In the genomic region with DNA sequence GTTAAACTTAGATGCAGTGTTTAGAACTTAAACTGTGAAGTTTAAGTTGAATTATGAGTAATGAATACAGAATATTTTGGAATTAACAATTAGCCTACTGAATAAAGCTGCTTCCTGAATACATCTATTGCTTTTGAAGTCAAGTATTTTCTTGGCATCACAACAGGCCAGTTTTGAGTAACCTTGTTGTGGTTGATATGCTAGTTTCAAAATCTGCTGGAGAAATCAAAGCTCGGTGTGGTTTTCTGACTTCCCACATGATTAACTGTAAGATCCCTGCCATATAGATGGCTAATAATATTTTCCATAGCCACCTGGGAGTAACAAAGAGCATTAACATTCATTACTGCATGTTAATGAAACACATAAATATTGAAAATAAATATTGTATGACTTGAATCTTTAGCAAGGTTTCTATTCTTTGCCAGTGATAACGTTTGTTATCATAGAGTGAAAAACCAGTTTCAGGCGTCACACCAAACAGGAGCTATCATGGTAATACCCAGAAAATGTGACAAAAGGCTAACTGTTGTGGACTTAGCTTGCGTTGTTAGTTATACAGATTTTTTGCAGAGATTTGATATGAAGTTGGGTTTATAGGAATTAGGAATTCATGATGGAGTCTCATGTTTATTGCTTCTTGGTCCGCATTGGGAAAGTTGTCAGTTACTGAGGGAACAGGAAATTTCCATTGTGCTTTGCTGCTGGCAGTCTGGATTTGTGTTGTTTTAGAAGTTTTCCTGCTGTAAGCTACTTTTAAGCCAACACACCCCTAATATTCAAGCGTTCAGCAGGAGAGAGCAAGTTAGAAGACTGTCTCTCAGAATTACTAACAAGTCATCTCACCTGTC, we compare ENCODE assay signal across 10 cellular contexts. TPM values are rescaled to one million over a fixed set of nuclear protein-coding genes. Genes with fewer than 3 reads are reported as not detected.
A peak's percentile ranks its signal among the peaks of the same experiment; 100 is the strongest.
DNase-seq lines count a peak whose midpoint lies in the region; ATAC-seq and TF ChIP-seq lines count a peak whose summit lies in the region.
"Had no signal": no experiment of that assay in that cellular context is flagged by ENCODE, and none has a peak within 500 bp of the region (broad histone marks: within the 10 kb centered on the region; RNA-seq: fewer than 3 reads in every experiment).

No MANE protein-coding gene starts in this region.

- ATAC-seq in WTC11 (no peak), GM21786 (IDR thresholded peaks at IDR 0.05; ENCODE audit: unreplicated experiment) (no peak), HG03039 (IDR thresholded peaks at IDR 0.05; ENCODE audit: unreplicated experiment) (no peak)
- peak; percentile 79 for ATAC-seq in stimulated activated naive CD8-positive, alpha-beta T cell treated with anti-CD3 and anti-CD28 coated beads, Interleukin-15, amount 100 ng/mL, for 72 hours

- CTCF ChIA-PET in WTC11 (lab: Charles Lee), result no interaction called here

- no peaks in the 10 kb centered on the region for H3K36me3 Mint-ChIP-seq in WTC11
- H3K36me3 Mint-ChIP-seq: memory B cell had no signal

- peak overlapping the region; percentile 3; the same call in 1 of the 2 replicates for H3K27ac Mint-ChIP-seq in WTC11
- H3K27ac Mint-ChIP-seq in stimulated activated naive CD8-positive, alpha-beta T cell treated with anti-CD3 and anti-CD28 coated beads, Interleukin-15, amount 100 ng/mL, for 72 hours, result peak overlapping the region in 1 of 2 donors; percentile 37
- H3K27ac Mint-ChIP-seq: memory B cell had no signal

- H3K4me3 Mint-ChIP-seq in WTC11, result no peak overlapping the region
- no peak overlapping the region for H3K4me3 Mint-ChIP-seq in stimulated activated naive CD8-positive, alpha-beta T cell treated with anti-CD3 and anti-CD28 coated beads, Interleukin-15, amount 100 ng/mL, for 72 hours
- H3K4me3 Mint-ChIP-seq: memory B cell had no signal

- TF ChIP-seq CTCF in WTC11 (IDR thresholded peaks at IDR 0.05) (no peak), GM10266 (IDR thresholded peaks at IDR 0.05; ENCODE audit: control insufficient read depth, insufficient read depth, low read depth, missing control alignments) (no peak)

- POLR2A ChIA-PET in WTC11 (lab: Charles Lee), result no interaction called here

- no peaks in the 10 kb centered on the region for H3K27me3 Mint-ChIP-seq in WTC11 (ENCODE audit: low read depth)
- H3K27me3 Mint-ChIP-seq in stimulated activated naive CD8-positive, alpha-beta T cell treated with anti-CD3 and anti-CD28 coated beads, Interleukin-15, amount 100 ng/mL, for 72 hours, result peaks cover 10% of the 10 kb centered on the region

- no peaks in the 10 kb centered on the region for H3K9me3 Mint-ChIP-seq in WTC11
- H3K9me3 Mint-ChIP-seq in stimulated activated naive CD8-positive, alpha-beta T cell treated with anti-CD3 and anti-CD28 coated beads, Interleukin-15, amount 100 ng/mL, for 72 hours, result no peaks in the 10 kb centered on the region
- H3K9me3 Mint-ChIP-seq: memory B cell had no signal

- H3K4me1 Mint-ChIP-seq in WTC11, result peaks cover 42% of the 10 kb centered on the region
- peaks cover 34% of the 10 kb centered on the region for H3K4me1 Mint-ChIP-seq in stimulated activated naive CD8-positive, alpha-beta T cell treated with anti-CD3 and anti-CD28 coated beads, Interleukin-15, amount 100 ng/mL, for 72 hours
- H3K4me1 Mint-ChIP-seq: memory B cell had no signal

- DNase-seq in HCEC 1CT, result peak; percentile 74
- no peak for DNase-seq in WTC11 (ENCODE audit: low spot score)
- DNase-seq in inferior parietal cortex (ENCODE audit: extremely low spot score), result peak; percentile 59
- DNase-seq in stimulated activated naive CD8-positive, alpha-beta T cell treated with anti-CD3 and anti-CD28 coated beads, Interleukin-15, amount 100 ng/mL, for 72 hours, result peak in 1 of 2 donors; percentile 18
- no peak for DNase-seq in HT-29 (ENCODE audit: low spot score)
- no peak for DNase-seq in GM10266 (ENCODE audit: extremely low spot score)
- DNase-seq: NCI-H187 treated with DMSO at 0.1 percent for 48 hours had no signal

TF ChIP-seq in WTC11, 78 proteins besides CTCF, POLR2A, EP300 and RAD21:
- TF ChIP-seq HMGA2 (CRISPR knock-in tag; IDR thresholded peaks at IDR 0.05), result no peak
- TF ChIP-seq USF2 (CRISPR knock-in tag; IDR thresholded peaks at IDR 0.05), result no peak

RNA-seq across cellular contexts. Expression of gene PPFIBP1, which starts 32.1 kb away (rescaled TPM):
- total RNA-seq in WTC11 (2021), result 22.3 to 28.7 TPM (median 27.7 TPM) in 3 replicates
- total RNA-seq in HT-29 (2014; rRNA removed; shearing (Covaris generic)), result 17.6 and 18.4 TPM in 2 replicates

Comparison
In these comparisons a context has a peak if more than half of its experiments do, and no peak if none do; other contexts are left out.
1. DNase-seq: peak in HCEC 1CT (single experiment) and inferior parietal cortex (single experiment); none in WTC11 (single experiment), HT-29 (single experiment) and GM10266 (single experiment).